Comparison of ENCODE assay signal across 6 cellular contexts in the genomic region with DNA sequence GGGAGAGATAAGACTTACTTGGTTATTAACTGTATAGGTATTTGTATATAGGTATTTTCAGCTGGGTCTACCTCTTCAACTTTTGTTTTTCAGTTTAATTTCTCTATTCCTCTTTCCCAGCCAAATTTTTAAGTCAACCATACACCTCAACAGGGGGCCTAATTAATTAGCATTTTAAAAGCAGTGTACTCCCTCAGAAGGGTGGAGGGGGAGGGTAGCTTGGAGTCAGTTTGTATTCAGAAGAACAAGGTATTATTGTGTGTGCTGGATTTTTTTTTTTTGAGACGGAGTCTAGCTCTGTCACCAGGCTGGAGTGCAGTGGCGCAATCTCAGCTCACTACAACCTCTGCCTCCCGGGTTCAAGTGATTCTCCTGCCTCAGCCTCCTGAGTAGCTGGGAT. TPM values are rescaled to one million over a fixed set of nuclear protein-coding genes. Genes with fewer than 3 reads are reported as not detected.
"Had no signal": no experiment of that assay in that cellular context is flagged by ENCODE, and none has a peak within 500 bp of the region (broad histone marks: within the 10 kb centered on the region; RNA-seq: fewer than 3 reads in every experiment).

No MANE protein-coding gene starts in this region.

RNA-seq across cellular contexts. Expression of a gene that starts 8.0 kb away (rescaled TPM):
- total RNA-seq: MCF 10A, NCI-H460, PC-9, Right ventricle myocardium inferior, RPMI7951, SJCRH30 had no signal
